In genomic region chr2:27071990-27072830, GRCh38 we compare ENCODE assay signal across 8 cellular contexts. TPM values are rescaled to one million over a fixed set of nuclear protein-coding genes. Genes with fewer than 3 reads are reported as not detected.
DNase-seq lines count a peak whose midpoint lies in the region; ATAC-seq and TF ChIP-seq lines count a peak whose summit lies in the region.

No MANE protein-coding gene starts in this region.

- H3K79me2 ChIP-seq in fibroblast of lung (ENCODE audit: control insufficient read depth, insufficient read depth, low read length): peaks cover 40% of the 10 kb centered on the region

- peak overlapping the region; percentile 93 for H3K4me2 ChIP-seq in fibroblast of lung (ENCODE audit: extremely low read depth, insufficient read depth, low read length)

- no peaks in the 10 kb centered on the region for H3K9me3 ChIP-seq in fibroblast of lung (ENCODE audit: control insufficient read depth, insufficient read depth, low read depth, low read length)

- H3K27ac Mint-ChIP-seq in activated CD4-positive, alpha-beta T cell treated with anti-CD3 and anti-CD28 coated beads, Interleukin-2, amount 10 ng/mL, durations not matched to agents 24 days and 14 days: peak overlapping the region; percentile 92
- H3K27ac Mint-ChIP-seq in neural crest cell (ENCODE audit: unreplicated experiment): peak overlapping the region; percentile 73

- H3K27ac ChIP-seq in fibroblast of lung (ENCODE audit: insufficient read depth, low read length): peak overlapping the region; percentile 79

- peak overlapping the region; percentile 85 for H3K4me3 Mint-ChIP-seq in activated CD4-positive, alpha-beta T cell treated with anti-CD3 and anti-CD28 coated beads, Interleukin-2, amount 10 ng/mL, durations not matched to agents 24 days and 14 days
- H3K4me3 Mint-ChIP-seq in neural crest cell: peak overlapping the region; percentile 91

- peak; percentile 13 for DNase-seq in NCI-H1105 treated with DMSO at 0.1 percent for 48 hours (lab: John Stamatoyannopoulos, UW)
- DNase-seq in NCI-H1105 (lab: John Stamatoyannopoulos, UW): no peak
- peak; percentile 80 for DNase-seq in activated CD4-positive, alpha-beta T cell treated with anti-CD3 and anti-CD28 coated beads, Interleukin-2, amount 10 ng/mL, durations not matched to agents 24 days and 14 days
- DNase-seq in fibroblast of lung (ENCODE audit: low read depth in 2 of 2): peak; percentile 81 to 90
- no peak for DNase-seq in neural crest cell (ENCODE audit: low read depth, low spot score)
- no peak for DNase-seq in dedifferentiated amniotic fluid mesenchymal stem cell (ENCODE audit: extremely low spot score)

- intact Hi-C loops in activated CD4-positive, alpha-beta T cell treated with anti-CD3 and anti-CD28 coated beads, Interleukin-2, amount 10 ng/mL, durations not matched to agents 24 days and 14 days (cut with micrococcal nuclease): loop anchor here (1.0 to 5.0 kb wide), 6 partner anchors 9 to 285 kb away; partner anchors contain the start of genes GTF3C2, KHK and TMEM214

- peak overlapping the region; percentile 6 for H2AFZ ChIP-seq in fibroblast of lung (ENCODE audit: low read length)

- no peak for TF ChIP-seq CTCF in fibroblast of lung (conservative IDR thresholded peaks at IDR 0.05 in 1 of 2, IDR thresholded peaks at IDR 0.05 in 1 of 2; ENCODE audit: low read depth in 1 of 2, low read length in 2 of 2)
- no peak for TF ChIP-seq CTCF in neural crest cell (conservative IDR thresholded peaks at IDR 0.05)

- no peaks in the 10 kb centered on the region for H3K27me3 ChIP-seq in fibroblast of lung (ENCODE audit: control insufficient read depth, insufficient read depth, low read length)

- H4K20me1 ChIP-seq in fibroblast of lung (ENCODE audit: control insufficient read depth, extremely low read depth, insufficient read depth, low read length): no peaks in the 10 kb centered on the region

- no peaks in the 10 kb centered on the region for H3K27me3 Mint-ChIP-seq in activated CD4-positive, alpha-beta T cell treated with anti-CD3 and anti-CD28 coated beads, Interleukin-2, amount 10 ng/mL, durations not matched to agents 24 days and 14 days
- no peaks in the 10 kb centered on the region for H3K27me3 Mint-ChIP-seq in neural crest cell (ENCODE audit: low read depth)

- H3K4me1 ChIP-seq in fibroblast of lung (ENCODE audit: control insufficient read depth, extremely low read depth, insufficient read depth, low read length): peaks cover 25% of the 10 kb centered on the region

- peaks cover 10% of the 10 kb centered on the region for H3K36me3 ChIP-seq in fibroblast of lung (ENCODE audit: control insufficient read depth, insufficient read depth, low read length)

- peak overlapping the region; percentile 39 to 70 (median 55) for H3K4me3 ChIP-seq in fibroblast of lung (replicated peaks in 1 of 4; ENCODE audit: control extremely low read depth in 1 of 4, insufficient read depth in 1 of 4, low read depth in 3 of 4, low read length in 4 of 4)

- ATAC-seq in HG03060 (IDR thresholded peaks at IDR 0.05; ENCODE audit: low read depth, unreplicated experiment) (peak; percentile 8), HG03571 (IDR thresholded peaks at IDR 0.05; ENCODE audit: unreplicated experiment) (no peak)

- H3K9ac ChIP-seq in fibroblast of lung (ENCODE audit: insufficient read depth, low read length): peak overlapping the region; percentile 62

- no peaks in the 10 kb centered on the region for H3K9me3 Mint-ChIP-seq in activated CD4-positive, alpha-beta T cell treated with anti-CD3 and anti-CD28 coated beads, Interleukin-2, amount 10 ng/mL, durations not matched to agents 24 days and 14 days
- H3K9me3 Mint-ChIP-seq in neural crest cell: no peaks in the 10 kb centered on the region

- H3K36me3 Mint-ChIP-seq in activated CD4-positive, alpha-beta T cell treated with anti-CD3 and anti-CD28 coated beads, Interleukin-2, amount 10 ng/mL, durations not matched to agents 24 days and 14 days (ENCODE audit: low read depth): peaks cover 31% of the 10 kb centered on the region
- no peaks in the 10 kb centered on the region for H3K36me3 Mint-ChIP-seq in neural crest cell (ENCODE audit: low read depth)

- H3K4me1 Mint-ChIP-seq in activated CD4-positive, alpha-beta T cell treated with anti-CD3 and anti-CD28 coated beads, Interleukin-2, amount 10 ng/mL, durations not matched to agents 24 days and 14 days: peaks cover 62% of the 10 kb centered on the region
- peaks cover 51% of the 10 kb centered on the region for H3K4me1 Mint-ChIP-seq in neural crest cell

RNA-seq across cellular contexts. Expression of gene OST4, which starts 0.8 kb away (rescaled TPM):
- 314 and 326 TPM in 2 replicates for total RNA-seq in activated CD4-positive, alpha-beta T cell treated with anti-CD3 and anti-CD28 coated beads, Interleukin-2, amount 10 ng/mL, durations not matched to agents 24 days and 14 days
- total RNA-seq in fibroblast of lung (479 and 505 TPM in 2 replicates), neural crest cell (232 and 236 TPM in 2 replicates)
- 1,054 and 1,265 TPM in 2 replicates for polyA plus RNA-seq in fibroblast of lung
- 886 and 1,001 TPM in 2 replicates for polyA plus RNA-seq in fibroblast of lung (2012)
- polyA minus RNA-seq in fibroblast of lung (ENCODE audit: low replicate concordance): 283 and 364 TPM in 2 replicates

RNA-seq across cellular contexts. Expression of gene EMILIN1, which starts 6.2 kb away (rescaled TPM):
- 1.1 and 1.4 TPM in 2 replicates for total RNA-seq in activated CD4-positive, alpha-beta T cell treated with anti-CD3 and anti-CD28 coated beads, Interleukin-2, amount 10 ng/mL, durations not matched to agents 24 days and 14 days
- 187 and 251 TPM in 2 replicates for total RNA-seq in fibroblast of lung
- polyA plus RNA-seq in fibroblast of lung: 44.3 and 46.8 TPM in 2 replicates
- polyA plus RNA-seq in fibroblast of lung (2012): 155 and 172 TPM in 2 replicates
- polyA minus RNA-seq in fibroblast of lung (ENCODE audit: low replicate concordance): 48.2 and 58.1 TPM in 2 replicates
- total RNA-seq in neural crest cell: 22.6 and 24.1 TPM in 2 replicates

RNA-seq across cellular contexts. Expression of gene KHK, which starts 14.4 kb away (rescaled TPM):
- total RNA-seq in activated CD4-positive, alpha-beta T cell treated with anti-CD3 and anti-CD28 coated beads, Interleukin-2, amount 10 ng/mL, durations not matched to agents 24 days and 14 days: 13.4 and 13.9 TPM in 2 replicates
- total RNA-seq in fibroblast of lung (1.0 and 1.3 TPM in 2 replicates), neural crest cell (10.0 and 10.6 TPM in 2 replicates)
- polyA plus RNA-seq in fibroblast of lung: 0.17 and 0.54 TPM in 2 replicates
- 0.48 and 1.3 TPM in 2 replicates for polyA plus RNA-seq in fibroblast of lung (2012)
- polyA minus RNA-seq in fibroblast of lung (ENCODE audit: low replicate concordance): 0.59 and 4.6 TPM in 2 replicates

RNA-seq across cellular contexts. Expression of gene AGBL5, which starts 20.7 kb away (rescaled TPM):
- 13.9 and 14.1 TPM in 2 replicates for total RNA-seq in activated CD4-positive, alpha-beta T cell treated with anti-CD3 and anti-CD28 coated beads, Interleukin-2, amount 10 ng/mL, durations not matched to agents 24 days and 14 days
- total RNA-seq in fibroblast of lung (19.8 TPM in 2 replicates), neural crest cell (67.2 and 67.7 TPM in 2 replicates)
- 20.9 and 26.1 TPM in 2 replicates for polyA plus RNA-seq in fibroblast of lung
- polyA plus RNA-seq in fibroblast of lung (2012): 19.9 and 21.6 TPM in 2 replicates
- polyA minus RNA-seq in fibroblast of lung (ENCODE audit: low replicate concordance): 69.7 and 72.6 TPM in 2 replicates

RNA-seq across cellular contexts. Expression of gene TMEM214, which starts 39.4 kb away (rescaled TPM):
- 93.4 and 98.6 TPM in 2 replicates for total RNA-seq in activated CD4-positive, alpha-beta T cell treated with anti-CD3 and anti-CD28 coated beads, Interleukin-2, amount 10 ng/mL, durations not matched to agents 24 days and 14 days
- total RNA-seq in fibroblast of lung (17.5 and 22.6 TPM in 2 replicates), neural crest cell (54.0 and 55.2 TPM in 2 replicates)
- polyA plus RNA-seq in fibroblast of lung: 115 and 127 TPM in 2 replicates
- polyA plus RNA-seq in fibroblast of lung (2012): 96.0 and 116 TPM in 2 replicates
- 777 and 782 TPM in 2 replicates for polyA minus RNA-seq in fibroblast of lung (ENCODE audit: low replicate concordance)

Comparison
In these comparisons a context has a peak if more than half of its experiments do, and no peak if none do; other contexts are left out.
1. DNase-seq: peak in NCI-H1105 treated with DMSO at 0.1 percent for 48 hours (single experiment), activated CD4-positive, alpha-beta T cell treated with anti-CD3 and anti-CD28 coated beads, Interleukin-2, amount 10 ng/mL, durations not matched to agents 24 days and 14 days (single experiment) and fibroblast of lung (2 of 2); none in NCI-H1105 (single experiment), neural crest cell (single experiment) and dedifferentiated amniotic fluid mesenchymal stem cell (single experiment).
2. RNA of gene EMILIN1, which starts 6.2 kb away (total RNA-seq): 187 to 251 TPM in fibroblast of lung and 22.6 to 24.1 TPM in neural crest cell; 1.1 to 1.4 TPM in activated CD4-positive, alpha-beta T cell treated with anti-CD3 and anti-CD28 coated beads, Interleukin-2, amount 10 ng/mL, durations not matched to agents 24 days and 14 days; every median in the first group is over 10 times any median in the second.